18 cellular contexts compared by ENCODE assay signal in the genomic region with DNA sequence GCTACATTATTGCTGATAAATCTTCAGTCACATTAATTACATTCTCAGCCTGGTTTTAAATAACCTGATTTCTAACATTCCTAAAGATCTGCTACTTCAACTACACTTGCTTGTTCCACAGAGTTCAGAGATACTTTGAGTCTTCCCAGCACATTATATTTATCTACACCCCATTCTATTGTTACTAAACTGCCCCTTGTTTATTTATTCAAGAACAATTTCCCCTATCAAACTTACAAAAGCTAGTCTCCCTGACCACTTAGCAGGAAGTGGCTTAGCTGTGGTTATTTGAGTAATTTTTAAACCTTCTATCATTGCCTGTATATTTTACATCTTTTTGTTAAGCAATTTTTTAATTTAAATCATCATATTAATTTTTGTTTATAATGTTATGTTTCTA.
A peak's percentile ranks its signal among the peaks of the same experiment; 100 is the strongest.
DNase-seq lines count a peak whose midpoint lies in the region; ATAC-seq and TF ChIP-seq lines count a peak whose summit lies in the region.
"Had no signal": no experiment of that assay in that cellular context is flagged by ENCODE, and none has a peak within 500 bp of the region (broad histone marks: within the 10 kb centered on the region; RNA-seq: fewer than 3 reads in every experiment).

No MANE protein-coding gene starts in this region.

- no peak overlapping the region for H3K27ac ChIP-seq in BLaER1
- H3K27ac ChIP-seq: A549, SJCRH30 had no signal

- in situ Hi-C loops in astrocyte of the spinal cord (cut with HindIII; ENCODE audit: low sequenced_read_pairs), result no loop called here

- ATAC-seq in natural killer cell (no peak), esophagus mucosa (no peak)
- ATAC-seq in activated CD8-positive, alpha-beta T cell treated with anti-CD3 and anti-CD28 coated beads, Interleukin-2, amount 10 ng/mL, durations not matched to agents 7 days and 5 days, result no peak
- ATAC-seq: A549, GM23338 had no signal

- no peaks in the 10 kb centered on the region for H3K36me3 ChIP-seq in BLaER1
- H3K36me3 ChIP-seq: MG63, SJCRH30 had no signal

- no peak overlapping the region for H3K4me3 Mint-ChIP-seq in natural killer cell
- H3K4me3 Mint-ChIP-seq in activated CD8-positive, alpha-beta T cell treated with anti-CD3 and anti-CD28 coated beads, Interleukin-2, amount 10 ng/mL, durations not matched to agents 7 days and 5 days, result no peak overlapping the region
- H3K4me3 Mint-ChIP-seq: GM23338 had no signal

- no peaks in the 10 kb centered on the region for H3K4me1 Mint-ChIP-seq in natural killer cell
- H3K4me1 Mint-ChIP-seq in activated CD8-positive, alpha-beta T cell treated with anti-CD3 and anti-CD28 coated beads, Interleukin-2, amount 10 ng/mL, durations not matched to agents 7 days and 5 days (ENCODE audit: low read depth), result no peaks in the 10 kb centered on the region

- no peak overlapping the region for H3K27ac Mint-ChIP-seq in natural killer cell
- no peak overlapping the region for H3K27ac Mint-ChIP-seq in activated CD8-positive, alpha-beta T cell treated with anti-CD3 and anti-CD28 coated beads, Interleukin-2, amount 10 ng/mL, durations not matched to agents 7 days and 5 days
- H3K27ac Mint-ChIP-seq: GM23338 had no signal

- peak overlapping the region; percentile 31 for H3K4me2 ChIP-seq in BLaER1
- H3K4me2 ChIP-seq: A549, GM23338 had no signal

- no peaks in the 10 kb centered on the region for H3K9me3 ChIP-seq in BLaER1
- H3K9me3 ChIP-seq: A549, MG63, SJCRH30 had no signal

- H3K9ac ChIP-seq in BLaER1, result no peak overlapping the region

- H3K27me3 ChIP-seq in BLaER1, result no peaks in the 10 kb centered on the region
- H3K27me3 ChIP-seq: MG63, SJCRH30 had no signal

- intact Hi-C loops in natural killer cell (cut with micrococcal nuclease), result no loop called here

- H3K27me3 Mint-ChIP-seq in natural killer cell (ENCODE audit: low read depth in 2 of 2), result no peaks in the 10 kb centered on the region
- H3K27me3 Mint-ChIP-seq in activated CD8-positive, alpha-beta T cell treated with anti-CD3 and anti-CD28 coated beads, Interleukin-2, amount 10 ng/mL, durations not matched to agents 7 days and 5 days (ENCODE audit: low read depth), result no peaks in the 10 kb centered on the region

- CTCF ChIA-PET in activated CD8-positive, alpha-beta T cell treated with anti-CD3 and anti-CD28 coated beads, Interleukin-2, amount 10 ng/mL, durations not matched to agents 7 days and 5 days (lab: Charles Lee), result no interaction called here

- DNase-seq in HFF-Myc (ENCODE audit: extremely low read depth, low read depth), result peak; percentile 15
- peak; percentile 17 for DNase-seq in NCI-H748 treated with DMSO at 0.1 percent for 48 hours (lab: John Stamatoyannopoulos, UW)
- peak; percentile 4 for DNase-seq in astrocyte of the spinal cord (ENCODE audit: low read depth, low spot score)
- DNase-seq in DMS79 (lab: John Stamatoyannopoulos, UW), result no peak
- DNase-seq in natural killer cell, result no peak
- no peak for DNase-seq in activated CD8-positive, alpha-beta T cell treated with anti-CD3 and anti-CD28 coated beads, Interleukin-2, amount 10 ng/mL, durations not matched to agents 7 days and 5 days
- DNase-seq: KBM-7, MG63, NCI-H1417, NCI-H187 treated with DMSO at 0.1 percent for 48 hours, NCI-H446 treated with DMSO at 0.1 percent for 48 hours, OCI-M1, T-helper 2 cell had no signal

- no peaks in the 10 kb centered on the region for H4K20me1 ChIP-seq in BLaER1

- H3K9me3 Mint-ChIP-seq in natural killer cell, result peaks cover 19 to 23% of the 10 kb centered on the region in 2 donors
- peaks cover under 1% of the 10 kb centered on the region for H3K9me3 Mint-ChIP-seq in activated CD8-positive, alpha-beta T cell treated with anti-CD3 and anti-CD28 coated beads, Interleukin-2, amount 10 ng/mL, durations not matched to agents 7 days and 5 days (ENCODE audit: insufficient read depth)
- H3K9me3 Mint-ChIP-seq: GM23338 had no signal

- H3K36me3 Mint-ChIP-seq in natural killer cell, result peaks cover 21% of the 10 kb centered on the region
- no peaks in the 10 kb centered on the region for H3K36me3 Mint-ChIP-seq in activated CD8-positive, alpha-beta T cell treated with anti-CD3 and anti-CD28 coated beads, Interleukin-2, amount 10 ng/mL, durations not matched to agents 7 days and 5 days (ENCODE audit: low read depth)

- no peak for TF ChIP-seq CTCF in HFF-Myc (IDR thresholded peaks at IDR 0.05; ENCODE audit: low read depth, low read length, missing control alignments)
- TF ChIP-seq CTCF in astrocyte of the spinal cord (IDR thresholded peaks at IDR 0.05; ENCODE audit: low read depth, low read length), result no peak
- TF ChIP-seq CTCF in natural killer cell (IDR thresholded peaks at IDR 0.05), result no peak

- POLR2A ChIA-PET in activated CD8-positive, alpha-beta T cell treated with anti-CD3 and anti-CD28 coated beads, Interleukin-2, amount 10 ng/mL, durations not matched to agents 7 days and 5 days (lab: Charles Lee), result no interaction called here

- H3K4me3 ChIP-seq in BLaER1, result no peak overlapping the region
- no peak overlapping the region for H3K4me3 ChIP-seq in HFF-Myc (replicated peaks; ENCODE audit: low read depth, low read length)
- H3K4me3 ChIP-seq in astrocyte of the spinal cord (ENCODE audit: low read depth, low read length), result no peak overlapping the region
- H3K4me3 ChIP-seq: A549, GM23338, MG63, SJCRH30 had no signal

- peaks cover 8% of the 10 kb centered on the region for H3K4me1 ChIP-seq in BLaER1
- H3K4me1 ChIP-seq: A549, SJCRH30 had no signal

Comparison
In these comparisons a context has a peak if more than half of its experiments do, and no peak if none do; other contexts are left out.
1. DNase-seq: peak in HFF-Myc (single experiment), NCI-H748 treated with DMSO at 0.1 percent for 48 hours (single experiment) and astrocyte of the spinal cord (single experiment); none in DMS79 (single experiment), natural killer cell (single experiment) and activated CD8-positive, alpha-beta T cell treated with anti-CD3 and anti-CD28 coated beads, Interleukin-2, amount 10 ng/mL, durations not matched to agents 7 days and 5 days (single experiment).